Comparison of ENCODE assay signal across 2 cellular contexts in the genomic region with DNA sequence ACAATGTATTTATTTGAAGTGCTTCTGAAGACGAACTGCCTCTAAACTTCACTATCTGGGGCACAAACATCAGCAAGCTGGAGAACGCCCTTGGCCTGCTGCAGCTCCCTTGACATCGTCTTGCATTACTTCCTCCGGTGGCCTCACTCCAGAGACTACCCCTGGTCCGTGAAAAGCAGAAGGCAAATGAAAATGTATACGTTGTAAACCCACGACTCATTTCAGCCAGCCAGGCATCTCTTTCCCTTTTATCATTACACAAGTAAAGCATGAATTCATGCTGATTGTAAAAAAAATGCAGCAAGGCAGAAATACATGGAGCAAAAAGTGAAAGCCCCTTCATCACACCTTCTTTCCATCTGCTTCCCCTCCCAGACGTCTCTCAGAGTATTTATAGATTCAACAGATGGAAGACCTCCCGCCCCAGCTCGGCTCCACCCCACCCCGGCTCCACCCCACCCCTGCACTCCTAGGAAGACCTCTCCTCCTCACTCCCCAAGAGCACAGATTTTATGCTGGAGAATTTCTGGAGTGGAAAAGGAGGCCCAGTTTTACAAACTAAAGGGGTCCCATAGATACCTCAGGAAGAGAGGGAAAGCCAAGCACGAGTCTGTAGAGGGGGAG.
TF ChIP-seq lines count a peak whose summit lies in the region.

No MANE protein-coding gene starts in this region.

TF ChIP-seq in WTC11, 78 proteins besides CTCF, POLR2A, EP300 and RAD21 (continued from another document and continues in another):
- TF ChIP-seq, protein P1, sequence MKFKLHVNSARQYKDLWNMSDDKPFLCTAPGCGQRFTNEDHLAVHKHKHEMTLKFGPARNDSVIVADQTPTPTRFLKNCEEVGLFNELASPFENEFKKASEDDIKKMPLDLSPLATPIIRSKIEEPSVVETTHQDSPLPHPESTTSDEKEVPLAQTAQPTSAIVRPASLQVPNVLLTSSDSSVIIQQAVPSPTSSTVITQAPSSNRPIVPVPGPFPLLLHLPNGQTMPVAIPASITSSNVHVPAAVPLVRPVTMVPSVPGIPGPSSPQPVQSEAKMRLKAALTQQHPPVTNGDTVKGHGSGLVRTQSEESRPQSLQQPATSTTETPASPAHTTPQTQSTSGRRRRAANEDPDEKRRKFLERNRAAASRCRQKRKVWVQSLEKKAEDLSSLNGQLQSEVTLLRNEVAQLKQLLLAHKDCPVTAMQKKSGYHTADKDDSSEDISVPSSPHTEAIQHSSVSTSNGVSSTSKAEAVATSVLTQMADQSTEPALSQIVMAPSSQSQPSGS (CRISPR knock-in tag; IDR thresholded peaks at IDR 0.05; ENCODE audit: borderline replicate concordance, low read depth) = no peak
- no peak for TF ChIP-seq FOXJ3 (CRISPR knock-in tag; IDR thresholded peaks at IDR 0.05; ENCODE audit: borderline replicate concordance)
- TF ChIP-seq, protein P2, sequence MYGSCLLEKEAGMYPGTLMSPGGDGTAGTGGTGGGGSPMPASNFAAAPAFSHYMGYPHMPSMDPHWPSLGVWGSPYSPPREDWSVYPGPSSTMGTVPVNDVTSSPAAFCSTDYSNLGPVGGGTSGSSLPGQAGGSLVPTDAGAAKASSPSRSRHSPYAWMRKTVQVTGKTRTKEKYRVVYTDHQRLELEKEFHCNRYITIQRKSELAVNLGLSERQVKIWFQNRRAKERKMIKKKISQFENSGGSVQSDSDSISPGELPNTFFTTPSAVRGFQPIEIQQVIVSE (CRISPR knock-in tag; IDR thresholded peaks at IDR 0.05; ENCODE audit: borderline replicate concordance) = no peak
- TF ChIP-seq, protein P3, sequence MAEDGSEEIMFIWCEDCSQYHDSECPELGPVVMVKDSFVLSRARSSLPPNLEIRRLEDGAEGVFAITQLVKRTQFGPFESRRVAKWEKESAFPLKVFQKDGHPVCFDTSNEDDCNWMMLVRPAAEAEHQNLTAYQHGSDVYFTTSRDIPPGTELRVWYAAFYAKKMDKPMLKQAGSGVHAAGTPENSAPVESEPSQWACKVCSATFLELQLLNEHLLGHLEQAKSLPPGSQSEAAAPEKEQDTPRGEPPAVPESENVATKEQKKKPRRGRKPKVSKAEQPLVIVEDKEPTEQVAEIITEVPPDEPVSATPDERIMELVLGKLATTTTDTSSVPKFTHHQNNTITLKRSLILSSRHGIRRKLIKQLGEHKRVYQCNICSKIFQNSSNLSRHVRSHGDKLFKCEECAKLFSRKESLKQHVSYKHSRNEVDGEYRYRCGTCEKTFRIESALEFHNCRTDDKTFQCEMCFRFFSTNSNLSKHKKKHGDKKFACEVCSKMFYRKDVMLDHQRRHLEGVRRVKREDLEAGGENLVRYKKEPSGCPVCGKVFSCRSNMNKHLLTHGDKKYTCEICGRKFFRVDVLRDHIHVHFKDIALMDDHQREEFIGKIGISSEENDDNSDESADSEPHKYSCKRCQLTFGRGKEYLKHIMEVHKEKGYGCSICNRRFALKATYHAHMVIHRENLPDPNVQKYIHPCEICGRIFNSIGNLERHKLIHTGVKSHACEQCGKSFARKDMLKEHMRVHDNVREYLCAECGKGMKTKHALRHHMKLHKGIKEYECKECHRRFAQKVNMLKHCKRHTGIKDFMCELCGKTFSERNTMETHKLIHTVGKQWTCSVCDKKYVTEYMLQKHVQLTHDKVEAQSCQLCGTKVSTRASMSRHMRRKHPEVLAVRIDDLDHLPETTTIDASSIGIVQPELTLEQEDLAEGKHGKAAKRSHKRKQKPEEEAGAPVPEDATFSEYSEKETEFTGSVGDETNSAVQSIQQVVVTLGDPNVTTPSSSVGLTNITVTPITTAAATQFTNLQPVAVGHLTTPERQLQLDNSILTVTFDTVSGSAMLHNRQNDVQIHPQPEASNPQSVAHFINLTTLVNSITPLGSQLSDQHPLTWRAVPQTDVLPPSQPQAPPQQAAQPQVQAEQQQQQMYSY (CRISPR knock-in tag; IDR thresholded peaks at IDR 0.05) = no peak
- no peak for TF ChIP-seq RELA (CRISPR knock-in tag; IDR thresholded peaks at IDR 0.05; ENCODE audit: borderline replicate concordance)
- TF ChIP-seq JAZF1 (CRISPR knock-in tag; IDR thresholded peaks at IDR 0.05) = no peak
- TF ChIP-seq SOX15 (CRISPR knock-in tag; IDR thresholded peaks at IDR 0.05) = no peak
- TF ChIP-seq, protein P4, sequence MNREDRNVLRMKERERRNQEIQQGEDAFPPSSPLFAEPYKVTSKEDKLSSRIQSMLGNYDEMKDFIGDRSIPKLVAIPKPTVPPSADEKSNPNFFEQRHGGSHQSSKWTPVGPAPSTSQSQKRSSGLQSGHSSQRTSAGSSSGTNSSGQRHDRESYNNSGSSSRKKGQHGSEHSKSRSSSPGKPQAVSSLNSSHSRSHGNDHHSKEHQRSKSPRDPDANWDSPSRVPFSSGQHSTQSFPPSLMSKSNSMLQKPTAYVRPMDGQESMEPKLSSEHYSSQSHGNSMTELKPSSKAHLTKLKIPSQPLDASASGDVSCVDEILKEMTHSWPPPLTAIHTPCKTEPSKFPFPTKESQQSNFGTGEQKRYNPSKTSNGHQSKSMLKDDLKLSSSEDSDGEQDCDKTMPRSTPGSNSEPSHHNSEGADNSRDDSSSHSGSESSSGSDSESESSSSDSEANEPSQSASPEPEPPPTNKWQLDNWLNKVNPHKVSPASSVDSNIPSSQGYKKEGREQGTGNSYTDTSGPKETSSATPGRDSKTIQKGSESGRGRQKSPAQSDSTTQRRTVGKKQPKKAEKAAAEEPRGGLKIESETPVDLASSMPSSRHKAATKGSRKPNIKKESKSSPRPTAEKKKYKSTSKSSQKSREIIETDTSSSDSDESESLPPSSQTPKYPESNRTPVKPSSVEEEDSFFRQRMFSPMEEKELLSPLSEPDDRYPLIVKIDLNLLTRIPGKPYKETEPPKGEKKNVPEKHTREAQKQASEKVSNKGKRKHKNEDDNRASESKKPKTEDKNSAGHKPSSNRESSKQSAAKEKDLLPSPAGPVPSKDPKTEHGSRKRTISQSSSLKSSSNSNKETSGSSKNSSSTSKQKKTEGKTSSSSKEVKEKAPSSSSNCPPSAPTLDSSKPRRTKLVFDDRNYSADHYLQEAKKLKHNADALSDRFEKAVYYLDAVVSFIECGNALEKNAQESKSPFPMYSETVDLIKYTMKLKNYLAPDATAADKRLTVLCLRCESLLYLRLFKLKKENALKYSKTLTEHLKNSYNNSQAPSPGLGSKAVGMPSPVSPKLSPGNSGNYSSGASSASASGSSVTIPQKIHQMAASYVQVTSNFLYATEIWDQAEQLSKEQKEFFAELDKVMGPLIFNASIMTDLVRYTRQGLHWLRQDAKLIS (CRISPR knock-in tag; IDR thresholded peaks at IDR 0.05; ENCODE audit: borderline replicate concordance) = no peak
- TF ChIP-seq, protein P5, sequence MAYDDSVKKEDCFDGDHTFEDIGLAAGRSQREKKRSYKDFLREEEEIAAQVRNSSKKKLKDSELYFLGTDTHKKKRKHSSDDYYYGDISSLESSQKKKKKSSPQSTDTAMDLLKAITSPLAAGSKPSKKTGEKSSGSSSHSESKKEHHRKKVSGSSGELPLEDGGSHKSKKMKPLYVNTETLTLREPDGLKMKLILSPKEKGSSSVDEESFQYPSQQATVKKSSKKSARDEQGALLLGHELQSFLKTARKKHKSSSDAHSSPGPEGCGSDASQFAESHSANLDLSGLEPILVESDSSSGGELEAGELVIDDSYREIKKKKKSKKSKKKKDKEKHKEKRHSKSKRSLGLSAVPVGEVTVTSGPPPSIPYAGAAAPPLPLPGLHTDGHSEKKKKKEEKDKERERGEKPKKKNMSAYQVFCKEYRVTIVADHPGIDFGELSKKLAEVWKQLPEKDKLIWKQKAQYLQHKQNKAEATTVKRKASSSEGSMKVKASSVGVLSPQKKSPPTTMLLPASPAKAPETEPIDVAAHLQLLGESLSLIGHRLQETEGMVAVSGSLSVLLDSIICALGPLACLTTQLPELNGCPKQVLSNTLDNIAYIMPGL (CRISPR knock-in tag; IDR thresholded peaks at IDR 0.05) = no peak
- no peak for TF ChIP-seq ELF4 (CRISPR knock-in tag; IDR thresholded peaks at IDR 0.05; ENCODE audit: low read depth)
- TF ChIP-seq IRF2 (CRISPR knock-in tag; IDR thresholded peaks at IDR 0.05; ENCODE audit: borderline replicate concordance, low read depth) = no peak

TF ChIP-seq in SK-N-SH treated with all-trans-retinoic acid at 6 μM for 48 hours, 23 proteins besides CTCF, POLR2A, EP300 and RAD21 (continued from another document):
- TF ChIP-seq, protein P6, sequence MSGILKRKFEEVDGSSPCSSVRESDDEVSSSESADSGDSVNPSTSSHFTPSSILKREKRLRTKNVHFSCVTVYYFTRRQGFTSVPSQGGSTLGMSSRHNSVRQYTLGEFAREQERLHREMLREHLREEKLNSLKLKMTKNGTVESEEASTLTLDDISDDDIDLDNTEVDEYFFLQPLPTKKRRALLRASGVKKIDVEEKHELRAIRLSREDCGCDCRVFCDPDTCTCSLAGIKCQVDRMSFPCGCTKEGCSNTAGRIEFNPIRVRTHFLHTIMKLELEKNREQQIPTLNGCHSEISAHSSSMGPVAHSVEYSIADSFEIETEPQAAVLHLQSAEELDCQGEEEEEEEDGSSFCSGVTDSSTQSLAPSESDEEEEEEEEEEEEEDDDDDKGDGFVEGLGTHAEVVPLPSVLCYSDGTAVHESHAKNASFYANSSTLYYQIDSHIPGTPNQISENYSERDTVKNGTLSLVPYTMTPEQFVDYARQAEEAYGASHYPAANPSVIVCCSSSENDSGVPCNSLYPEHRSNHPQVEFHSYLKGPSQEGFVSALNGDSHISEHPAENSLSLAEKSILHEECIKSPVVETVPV (CRISPR knock-in tag; IDR thresholded peaks at IDR 0.05) = no peak
- no peak for TF ChIP-seq TOX (CRISPR knock-in tag; IDR thresholded peaks at IDR 0.05; ENCODE audit: borderline replicate concordance)
- TF ChIP-seq ESRRG (CRISPR knock-in tag; IDR thresholded peaks at IDR 0.05) = no peak
- TF ChIP-seq ZFP3 (CRISPR knock-in tag; IDR thresholded peaks at IDR 0.05) = no peak
- no peak for TF ChIP-seq PPARA (CRISPR knock-in tag; IDR thresholded peaks at IDR 0.05; ENCODE audit: borderline replicate concordance)
- no peak for TF ChIP-seq RARB (CRISPR knock-in tag; IDR thresholded peaks at IDR 0.05)
